In genomic region chr14:68792830-68793733, GRCh38 we compare ENCODE assay signal across 8 cellular contexts. TPM values are rescaled to one million over a fixed set of nuclear protein-coding genes. Genes with fewer than 3 reads are reported as not detected.
DNase-seq lines count a peak whose midpoint lies in the region; FAIRE-seq and TF ChIP-seq lines count a peak whose summit lies in the region.

A gene with protein sequence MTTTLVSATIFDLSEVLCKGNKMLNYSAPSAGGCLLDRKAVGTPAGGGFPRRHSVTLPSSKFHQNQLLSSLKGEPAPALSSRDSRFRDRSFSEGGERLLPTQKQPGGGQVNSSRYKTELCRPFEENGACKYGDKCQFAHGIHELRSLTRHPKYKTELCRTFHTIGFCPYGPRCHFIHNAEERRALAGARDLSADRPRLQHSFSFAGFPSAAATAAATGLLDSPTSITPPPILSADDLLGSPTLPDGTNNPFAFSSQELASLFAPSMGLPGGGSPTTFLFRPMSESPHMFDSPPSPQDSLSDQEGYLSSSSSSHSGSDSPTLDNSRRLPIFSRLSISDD (minus strand): TSS chr14:68793067. CDS start chr14:68792938, 129 bp downstream.

- peaks cover 3% of the 10 kb centered on the region for H3K27me3 ChIP-seq in layer of hippocampus (ENCODE audit: control insufficient read depth, insufficient read depth, low read length)

- TF ChIP-seq CTCF in HFF-Myc (IDR thresholded peaks at IDR 0.05; ENCODE audit: low read depth, low read length, missing control alignments) (no peak), coronary artery (IDR thresholded peaks at IDR 0.05) (no peak)

- H3K27ac Mint-ChIP-seq in activated CD4-positive, alpha-beta T cell treated with anti-CD3 and anti-CD28 coated beads, Interleukin-2, amount 10 ng/mL, durations not matched to agents 24 days and 14 days = peak within 1 kb of the TSS; percentile 100

- peak within 1 kb of the TSS; percentile 93 for H3K4me3 Mint-ChIP-seq in activated CD4-positive, alpha-beta T cell treated with anti-CD3 and anti-CD28 coated beads, Interleukin-2, amount 10 ng/mL, durations not matched to agents 24 days and 14 days

- H3K27ac ChIP-seq in coronary artery = peak within 1 kb of the TSS; percentile 99 to 100
- peak within 1 kb of the TSS; percentile 98 for H3K27ac ChIP-seq in layer of hippocampus (ENCODE audit: low read depth, low read length)

- peak; percentile 92 for DNase-seq in HFF-Myc (ENCODE audit: extremely low read depth, low read depth)
- peak; percentile 25 for DNase-seq in NCI-H2171 (lab: John Stamatoyannopoulos, UW)
- peak; percentile 98 for DNase-seq in activated CD4-positive, alpha-beta T cell treated with anti-CD3 and anti-CD28 coated beads, Interleukin-2, amount 10 ng/mL, durations not matched to agents 24 days and 14 days
- peak; percentile 96 for DNase-seq in coronary artery (ENCODE audit: low spot score)
- DNase-seq in stimulated activated CD4-positive, alpha-beta T cell treated with anti-CD3 and anti-CD28 coated beads, Interleukin-1b, Interleukin-23, amount 100 ng/mL, for 24 hours (ENCODE audit: low read depth in 4 of 4, low spot score in 1 of 4) = peak in 3 of 4 experiments; percentile 69 to 84 (median 78)
- DNase-seq in NCI-H2081 treated with DMSO at 0.1 percent for 48 hours (lab: John Stamatoyannopoulos, UW) = no peak

- no peaks in the 10 kb centered on the region for H3K27me3 Mint-ChIP-seq in activated CD4-positive, alpha-beta T cell treated with anti-CD3 and anti-CD28 coated beads, Interleukin-2, amount 10 ng/mL, durations not matched to agents 24 days and 14 days

- H3K4me1 Mint-ChIP-seq in activated CD4-positive, alpha-beta T cell treated with anti-CD3 and anti-CD28 coated beads, Interleukin-2, amount 10 ng/mL, durations not matched to agents 24 days and 14 days = peaks cover 58% of the 10 kb centered on the region

- H3K36me3 Mint-ChIP-seq in activated CD4-positive, alpha-beta T cell treated with anti-CD3 and anti-CD28 coated beads, Interleukin-2, amount 10 ng/mL, durations not matched to agents 24 days and 14 days (ENCODE audit: low read depth) = peaks cover 45% of the 10 kb centered on the region

- intact Hi-C loops in activated CD4-positive, alpha-beta T cell treated with anti-CD3 and anti-CD28 coated beads, Interleukin-2, amount 10 ng/mL, durations not matched to agents 24 days and 14 days (cut with micrococcal nuclease) = loop anchor here (1.0 to 10.0 kb wide), 6 partner anchors 74 to 822 kb away; partner anchors contain the start of genes ACTN1 and SUSD6

- FAIRE-seq in G401.6 (lab: Jason Lieb, UNC) = peak; percentile 96

- H3K9me3 Mint-ChIP-seq in activated CD4-positive, alpha-beta T cell treated with anti-CD3 and anti-CD28 coated beads, Interleukin-2, amount 10 ng/mL, durations not matched to agents 24 days and 14 days = no peaks in the 10 kb centered on the region

- H3K4me3 ChIP-seq in HFF-Myc (replicated peaks; ENCODE audit: low read depth, low read length) (peak within 1 kb of the TSS; percentile 95), coronary artery (peak within 1 kb of the TSS; percentile 91)

RNA-seq across cellular contexts. Expression of the gene that starts here (rescaled TPM):
- 106 TPM in 2 replicates for total RNA-seq in activated CD4-positive, alpha-beta T cell treated with anti-CD3 and anti-CD28 coated beads, Interleukin-2, amount 10 ng/mL, durations not matched to agents 24 days and 14 days
